In the genomic region with DNA sequence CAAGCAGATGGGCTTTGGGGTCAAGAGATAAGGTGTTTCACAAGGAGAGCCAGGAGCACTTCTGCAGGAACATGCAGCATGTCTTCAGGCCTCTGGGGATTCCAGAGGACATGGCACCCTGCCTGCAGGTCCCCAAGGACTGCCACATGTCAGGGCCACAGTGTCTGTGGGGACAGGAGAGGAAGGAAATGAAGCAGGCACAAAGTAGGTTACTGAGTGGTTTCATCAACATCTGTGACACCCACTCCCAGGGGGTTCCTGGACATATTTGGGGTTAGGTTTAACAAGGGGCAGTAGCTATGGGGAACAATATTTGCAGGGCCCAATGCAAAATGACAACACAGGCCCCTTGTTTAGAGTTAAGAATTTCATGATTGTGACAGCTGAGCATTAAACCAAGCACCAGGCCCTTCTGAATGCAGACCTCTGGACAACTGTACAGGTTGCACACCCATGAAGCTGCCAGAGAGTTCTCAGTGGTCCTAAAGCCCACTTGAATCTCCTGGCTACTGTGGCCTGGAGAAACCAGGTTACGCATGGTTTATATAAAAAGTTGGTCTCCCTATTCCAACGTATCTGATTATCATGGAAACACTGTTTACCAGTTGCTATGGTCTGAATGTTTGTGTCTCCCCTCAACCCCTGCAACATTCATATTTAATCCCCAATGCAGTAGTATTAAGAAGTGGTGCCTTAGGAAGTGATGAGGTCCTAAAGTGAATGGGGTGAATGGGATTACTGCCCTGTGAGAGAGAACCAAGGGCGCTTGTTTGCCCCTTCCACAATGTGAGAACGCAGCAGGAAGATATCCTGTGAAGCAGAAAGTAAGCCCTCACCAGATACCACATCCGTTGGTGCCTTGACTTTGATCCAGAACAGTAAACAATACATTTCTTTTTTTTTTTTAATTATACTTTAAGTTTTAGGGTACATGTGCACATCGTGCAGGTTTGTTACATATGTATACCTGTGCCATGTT, we compare ENCODE assay signal across 8 cellular contexts. TPM values are rescaled to one million over a fixed set of nuclear protein-coding genes. Genes with fewer than 3 reads are reported as not detected.
DNase-seq lines count a peak whose midpoint lies in the region; ATAC-seq and TF ChIP-seq lines count a peak whose summit lies in the region.

No MANE protein-coding gene starts in this region.

- peak; percentile 26 to 29 for DNase-seq in activated CD4-positive, alpha-beta T cell treated with anti-CD3 and anti-CD28 coated beads for 4 hours
- no peak for DNase-seq in activated CD4-positive, alpha-beta T cell treated with anti-CD3 and anti-CD28 coated beads for 1 hour
- peak; percentile 29 for DNase-seq in activated T-helper 1 cell treated with Interleukin-2 at 50 U/mL for 16 hours (ENCODE audit: low read depth)
- DNase-seq in stimulated activated CD8-positive, alpha-beta memory T cell treated with anti-CD3 and anti-CD28 coated beads, Interleukin-4, amount 100 ng/mL, for 48 hours = peak; percentile 38
- DNase-seq in NCI-H2107 (lab: John Stamatoyannopoulos, UW) = no peak
- no peak for DNase-seq in HT-29 (ENCODE audit: low spot score)
- DNase-seq in foreskin keratinocyte = no peak

- peak overlapping the region; percentile 44 to 95 (median 57) for H3K27ac Mint-ChIP-seq in IgD-negative memory B cell

- no peak for ATAC-seq in foreskin keratinocyte

- H3K27ac ChIP-seq in foreskin keratinocyte = no peak overlapping the region

- H3K4me1 Mint-ChIP-seq in IgD-negative memory B cell = peaks cover 18 to 33% (median 24%) of the 10 kb centered on the region in 3 donors

- no peaks in the 10 kb centered on the region for H3K9me3 Mint-ChIP-seq in IgD-negative memory B cell

- TF ChIP-seq CTCF in foreskin keratinocyte (conservative IDR thresholded peaks at IDR 0.05) = no peak

- peaks cover 8% of the 10 kb centered on the region for H3K4me1 ChIP-seq in foreskin keratinocyte

- H3K4me3 Mint-ChIP-seq in IgD-negative memory B cell = peak overlapping the region; percentile 12 to 90 (median 72)

- peaks cover 2% of the 10 kb centered on the region for H3K36me3 Mint-ChIP-seq in IgD-negative memory B cell

- no peaks in the 10 kb centered on the region for H3K27me3 ChIP-seq in foreskin keratinocyte

- H3K27me3 Mint-ChIP-seq in IgD-negative memory B cell = peaks cover 41% of the 10 kb centered on the region

RNA-seq across cellular contexts. Expression of gene ANXA4, which starts 48.2 kb away (rescaled TPM):
- polyA plus RNA-seq in IgD-negative memory B cell = 121 TPM
- total RNA-seq in HT-29 (2014; rRNA removed; shearing (Covaris generic)) = 460 and 510 TPM in 2 replicates
- total RNA-seq in foreskin keratinocyte = 46.2 and 53.4 TPM in 2 replicates
- 91.1 and 95.1 TPM in 2 replicates for polyA plus RNA-seq in foreskin keratinocyte

RNA-seq across cellular contexts. Expression of gene AAK1, which starts 50.2 kb away (rescaled TPM):
- polyA plus RNA-seq in IgD-negative memory B cell (6.0 TPM), foreskin keratinocyte (6.6 and 7.3 TPM in 2 replicates)
- 14.7 and 16.2 TPM in 2 replicates for total RNA-seq in HT-29 (2014; rRNA removed; shearing (Covaris generic))
- 33.0 and 33.6 TPM in 2 replicates for total RNA-seq in foreskin keratinocyte

Comparison
In these comparisons a context has a peak if more than half of its experiments do, and no peak if none do; other contexts are left out.
1. DNase-seq: peak in activated CD4-positive, alpha-beta T cell treated with anti-CD3 and anti-CD28 coated beads for 4 hours (2 of 2), activated T-helper 1 cell treated with Interleukin-2 at 50 U/mL for 16 hours (single experiment) and stimulated activated CD8-positive, alpha-beta memory T cell treated with anti-CD3 and anti-CD28 coated beads, Interleukin-4, amount 100 ng/mL, for 48 hours (single experiment); none in activated CD4-positive, alpha-beta T cell treated with anti-CD3 and anti-CD28 coated beads for 1 hour (single experiment), NCI-H2107 (single experiment), HT-29 (single experiment) and foreskin keratinocyte (0 of 2).